In the genomic region with DNA sequence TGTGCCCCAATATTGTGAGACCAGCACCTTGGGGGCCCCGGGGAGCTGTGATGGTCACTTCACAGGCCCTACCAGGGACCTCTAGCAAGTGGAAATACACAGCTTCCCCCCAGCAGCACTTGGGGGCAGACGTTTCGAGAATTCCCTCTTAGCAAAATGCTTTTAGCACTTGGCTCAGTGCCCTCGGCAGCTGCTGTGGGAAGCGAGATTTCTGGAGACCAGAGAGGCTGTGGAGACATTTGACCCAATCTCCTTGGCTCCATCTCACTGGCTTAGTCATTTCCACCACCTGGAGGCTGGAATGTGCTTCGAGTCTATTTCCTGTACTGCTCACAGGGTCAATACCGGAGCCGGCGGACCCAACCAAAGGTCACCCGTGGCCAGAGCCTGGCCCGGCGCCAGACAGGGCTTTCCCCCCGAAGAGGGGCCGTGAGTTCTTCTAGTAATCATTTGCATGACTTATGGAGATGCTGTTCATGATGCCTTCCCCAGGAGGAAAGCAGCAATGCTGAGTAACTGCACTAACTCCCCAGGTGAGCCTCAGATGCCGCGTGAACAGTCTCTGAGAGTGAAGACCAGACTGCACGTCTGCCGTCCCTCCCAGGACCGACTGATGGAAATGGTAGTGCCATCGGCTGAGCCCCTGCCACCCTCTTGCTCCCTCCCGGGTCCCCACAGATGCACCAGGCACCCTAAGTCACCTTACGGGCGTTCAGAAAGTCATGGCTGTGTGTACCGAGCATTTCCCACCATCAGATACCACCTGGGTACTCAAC, we compare ENCODE assay signal across 8 cellular contexts. TPM values are rescaled to one million over a fixed set of nuclear protein-coding genes. Genes with fewer than 3 reads are reported as not detected.
DNase-seq lines count a peak whose midpoint lies in the region; ATAC-seq and TF ChIP-seq lines count a peak whose summit lies in the region.

No MANE protein-coding gene starts in this region.

- H2AFZ ChIP-seq in osteoblast (ENCODE audit: low read length) = no peak overlapping the region

- H3K79me2 ChIP-seq in osteoblast (ENCODE audit: insufficient read depth, low read length) = peaks cover 1% of the 10 kb centered on the region

- no peaks in the 10 kb centered on the region for H3K27me3 ChIP-seq in osteoblast (ENCODE audit: insufficient read depth, low read length)

- peak; percentile 57 for DNase-seq in ELF-1 (ENCODE audit: low read depth, low spot score)
- DNase-seq in OCI-M1 (lab: John Stamatoyannopoulos, UW) = peak; percentile 24
- peak; percentile 83 for DNase-seq in fibroblast of gingiva (ENCODE audit: low read depth)
- DNase-seq in osteoblast (ENCODE audit: insufficient read length, low spot score, missing footprints) = peak; percentile 96
- DNase-seq in NCI-H510A treated with DMSO at 0.1 percent for 48 hours (lab: John Stamatoyannopoulos, UW) = no peak
- no peak for DNase-seq in MV-4-11 (lab: John Stamatoyannopoulos, UW)

- H3K27ac ChIP-seq in osteoblast (ENCODE audit: low read depth, low read length) = peak overlapping the region; percentile 91

- TF ChIP-seq CTCF in osteoblast (IDR thresholded peaks at IDR 0.05; ENCODE audit: extremely low read depth, low read depth, low read length) = peak; percentile 32

- no peaks in the 10 kb centered on the region for H3K9me3 ChIP-seq in osteoblast (ENCODE audit: low read depth, low read length)

- peaks cover 41% of the 10 kb centered on the region for H3K4me1 ChIP-seq in osteoblast (ENCODE audit: insufficient read depth, low read length)

- no peaks in the 10 kb centered on the region for H4K20me1 ChIP-seq in osteoblast (ENCODE audit: insufficient read depth, low read length)

- H3K4me2 ChIP-seq in osteoblast (ENCODE audit: insufficient read depth, low read length) = peak overlapping the region; percentile 46

- no peak for ATAC-seq in HG02678 (IDR thresholded peaks at IDR 0.05; ENCODE audit: unreplicated experiment)
- no peak for ATAC-seq in HG03378 (IDR thresholded peaks at IDR 0.05; ENCODE audit: unreplicated experiment)

- H3K36me3 ChIP-seq in osteoblast (ENCODE audit: insufficient read depth, low read length) = no peaks in the 10 kb centered on the region

- no peak overlapping the region for H3K4me3 ChIP-seq in osteoblast (ENCODE audit: insufficient read depth, low read length)

RNA-seq across cellular contexts. Expression of a gene that starts 4.4 kb away (rescaled TPM):
- 33.9 and 40.9 TPM in 2 replicates for total RNA-seq in osteoblast

RNA-seq across cellular contexts. Expression of a gene that starts 52.0 kb away (rescaled TPM):
- total RNA-seq in osteoblast = 12.7 and 13.8 TPM in 2 replicates

Comparison
In these comparisons a context has a peak if more than half of its experiments do, and no peak if none do; other contexts are left out.
1. DNase-seq: peak in ELF-1 (single experiment), OCI-M1 (single experiment), fibroblast of gingiva (single experiment) and osteoblast (single experiment); none in NCI-H510A treated with DMSO at 0.1 percent for 48 hours (single experiment) and MV-4-11 (single experiment).